Comparison of ENCODE assay signal across 28 cellular contexts in the genomic region with DNA sequence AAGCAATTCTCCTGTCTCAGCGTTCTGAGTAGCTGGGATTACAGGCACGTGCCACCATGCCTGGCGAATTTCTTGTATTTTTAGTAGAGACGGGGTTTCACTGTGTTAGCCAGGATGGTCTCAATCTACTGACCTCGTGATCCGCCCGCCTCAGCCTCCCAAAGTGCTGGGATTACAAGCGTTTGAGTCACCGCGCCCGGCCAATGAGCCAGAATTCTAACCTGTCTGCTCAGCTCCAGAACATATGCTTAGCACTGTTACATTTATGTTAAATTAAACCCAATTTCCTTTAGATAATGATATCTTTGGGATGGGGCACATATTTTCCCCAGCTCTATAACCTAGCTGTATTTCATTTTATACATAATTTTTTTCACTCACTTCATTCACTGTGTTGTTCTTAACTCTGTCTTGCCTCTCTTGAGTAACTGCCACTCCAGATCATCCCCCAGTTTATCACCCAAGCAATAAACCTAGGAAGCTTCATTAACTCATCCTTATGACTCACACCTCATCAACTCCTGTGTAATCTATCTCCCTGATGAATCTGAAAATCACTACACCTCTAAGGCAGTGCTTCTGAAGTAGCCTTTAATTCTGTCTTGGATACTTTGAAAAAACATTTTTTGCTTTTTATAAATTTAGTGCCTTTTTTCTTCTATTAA.
"Had no signal": no experiment of that assay in that cellular context is flagged by ENCODE, and none has a peak within 500 bp of the region (broad histone marks: within the 10 kb centered on the region; RNA-seq: fewer than 3 reads in every experiment).

No MANE protein-coding gene starts in this region.

- ATAC-seq: activated T-cell treated with anti-CD3 and anti-CD28 coated beads, Interleukin-2, amount 50 U/mL, for 4 hours; Panc1 had no signal

- H3K36me3 ChIP-seq: brain microvascular endothelial cell, SJCRH30 had no signal

- H3K27ac ChIP-seq: brain microvascular endothelial cell, RWPE1, SJCRH30 had no signal

- H3K27me3 ChIP-seq: brain microvascular endothelial cell, SJCRH30 had no signal

- H3K27me3 Mint-ChIP-seq: activated B cell treated with CpG ODN at 0.5 μM for 24 hours; activated CD4-positive, alpha-beta T cell treated with anti-CD3 and anti-CD28 coated beads, Interleukin-2, amount 10 ng/mL, durations not matched to agents 24 days and 14 days; activated naive CD8-positive, alpha-beta T cell had no signal

- H3K9ac ChIP-seq: SK-N-SH had no signal

- H3K36me3 Mint-ChIP-seq: activated naive CD8-positive, alpha-beta T cell had no signal

- H3K4me3 ChIP-seq: SJCRH30 had no signal

- H3K4me1 ChIP-seq: SJCRH30 had no signal

- H3K4me2 ChIP-seq: SK-N-SH had no signal

- H3K4me3 Mint-ChIP-seq: activated B cell treated with CpG ODN at 0.5 μM for 24 hours; activated CD4-positive, alpha-beta T cell treated with anti-CD3 and anti-CD28 coated beads, Interleukin-2, amount 10 ng/mL, durations not matched to agents 24 days and 14 days; activated naive CD4-positive, alpha-beta T cell treated with anti-CD3 and anti-CD28 coated beads for 36 hours; activated naive CD8-positive, alpha-beta T cell; activated T-cell treated with anti-CD3 and anti-CD28 coated beads, Interleukin-2, amount 50 U/mL, for 4 hours; T-helper 2 cell treated with Interferon-gamma antibody and Interleukin-4, amounts not matched to agents 5 μg/mL and 100 μg/mL, for 36 hours had no signal

- H3K4me1 Mint-ChIP-seq: activated B cell treated with CpG ODN at 0.5 μM for 24 hours; activated CD4-positive, alpha-beta T cell treated with anti-CD3 and anti-CD28 coated beads, Interleukin-2, amount 10 ng/mL, durations not matched to agents 24 days and 14 days had no signal

- DNase-seq: activated B cell treated with CpG ODN at 0.5 μM for 24 hours; activated CD4-positive, alpha-beta T cell treated with anti-CD3 and anti-CD28 coated beads for 1 hour; activated CD4-positive, alpha-beta T cell treated with anti-CD3 and anti-CD28 coated beads, Interleukin-2, amount 10 ng/mL, durations not matched to agents 24 days and 14 days; activated CD4-positive, alpha-beta T cell treated with anti-CD3 and anti-CD28 coated beads, Interleukin-2, amount 50 U/mL, for 48 hours; activated CD8-positive, alpha-beta memory T cell treated with anti-CD3 and anti-CD28 coated beads for 24 hours; activated effector memory CD4-positive, alpha-beta T cell treated with anti-CD3 and anti-CD28 coated beads, Interleukin-2, amount 50 U/mL, for 16 hours; activated naive CD4-positive, alpha-beta T cell treated with anti-CD3 and anti-CD28 coated beads for 36 hours; activated T-cell treated with anti-CD3 and anti-CD28 coated beads, Interleukin-2, amount 50 U/mL, for 4 hours; amygdala; brain microvascular endothelial cell; Karpas-422; MM.1S; NCI-H1105; NCI-H1436; NCI-H1694 treated with DMSO at 0.1 percent for 48 hours; NCI-H2029 treated with DMSO at 0.1 percent for 48 hours; NCI-H345; NCI-H510A; NCI-H526 treated with DMSO at 0.1 percent for 48 hours; NCI-H82; Right ventricle myocardium superior; SJCRH30; SK-N-SH; T-helper 1 cell had no signal

- H3K27ac Mint-ChIP-seq: activated B cell treated with CpG ODN at 0.5 μM for 24 hours; activated CD4-positive, alpha-beta T cell treated with anti-CD3 and anti-CD28 coated beads, Interleukin-2, amount 10 ng/mL, durations not matched to agents 24 days and 14 days; activated naive CD4-positive, alpha-beta T cell treated with anti-CD3 and anti-CD28 coated beads for 36 hours; activated naive CD8-positive, alpha-beta T cell; T-helper 2 cell treated with Interferon-gamma antibody and Interleukin-4, amounts not matched to agents 5 μg/mL and 100 μg/mL, for 36 hours had no signal
